10 cellular contexts compared by ENCODE assay signal in the genomic region with DNA sequence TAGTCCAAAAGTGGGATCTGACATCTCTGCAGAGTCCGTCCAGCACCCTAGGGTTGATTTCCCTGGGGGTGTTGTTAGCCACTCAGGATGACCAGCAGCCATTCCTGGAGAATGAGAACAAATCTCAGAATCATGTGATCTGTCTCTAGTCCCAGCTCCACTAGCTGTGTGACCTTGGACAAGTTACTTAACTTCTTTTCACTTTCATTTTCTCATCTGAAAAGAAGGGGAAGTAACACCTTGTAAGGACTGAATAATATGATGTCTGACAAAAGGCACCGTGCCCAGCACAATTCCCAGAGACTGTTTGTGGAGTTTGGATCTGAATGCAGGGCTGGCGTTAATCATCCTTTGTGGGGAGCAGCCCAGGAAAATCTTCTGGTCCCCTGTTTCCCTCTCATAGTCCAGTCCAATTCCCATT. TPM values are rescaled to one million over a fixed set of nuclear protein-coding genes. Genes with fewer than 3 reads are reported as not detected.
A peak's percentile ranks its signal among the peaks of the same experiment; 100 is the strongest.
DNase-seq lines count a peak whose midpoint lies in the region; ATAC-seq and TF ChIP-seq lines count a peak whose summit lies in the region.
"Had no signal": no experiment of that assay in that cellular context is flagged by ENCODE, and none has a peak within 500 bp of the region (broad histone marks: within the 10 kb centered on the region; RNA-seq: fewer than 3 reads in every experiment).

No MANE protein-coding gene starts in this region.

- no peak for TF ChIP-seq POLR2A in right lobe of liver (IDR thresholded peaks at IDR 0.05)

- no peak overlapping the region for H3K9ac ChIP-seq in endodermal cell (ENCODE audit: extremely low read depth, low read length, poor library complexity, severe bottlenecking)

- TF ChIP-seq CTCF in right lobe of liver (IDR thresholded peaks at IDR 0.05) (no peak), endodermal cell (conservative IDR thresholded peaks at IDR 0.05) (no peak)

- H3K27ac ChIP-seq in right lobe of liver (no peak overlapping the region), endodermal cell (ENCODE audit: low read depth, low read length) (no peak overlapping the region)
- H3K27ac ChIP-seq: uterus had no signal

- H3K4me1 ChIP-seq in right lobe of liver (no peaks in the 10 kb centered on the region), endodermal cell (ENCODE audit: control insufficient read depth, insufficient read depth, low read length) (no peaks in the 10 kb centered on the region)
- H3K4me1 ChIP-seq: uterus had no signal

- H3K4me3 ChIP-seq in right lobe of liver (no peak overlapping the region), endodermal cell (ENCODE audit: low read length) (no peak overlapping the region)
- H3K4me3 ChIP-seq: uterus had no signal

- no peaks in the 10 kb centered on the region for H3K36me3 ChIP-seq in right lobe of liver
- H3K36me3 ChIP-seq in endodermal cell (ENCODE audit: control insufficient read depth, insufficient read depth, low read length), result no peaks in the 10 kb centered on the region
- H3K36me3 ChIP-seq: uterus had no signal

- ATAC-seq in GM18511 (IDR thresholded peaks at IDR 0.05; ENCODE audit: unreplicated experiment), result peak; percentile 87
- ATAC-seq in GM21619 (IDR thresholded peaks at IDR 0.05; ENCODE audit: unreplicated experiment), result peak; percentile 85
- ATAC-seq in HG03565 (IDR thresholded peaks at IDR 0.05; ENCODE audit: unreplicated experiment), result peak; percentile 87
- peak in 3 of 4 donors; percentile 24 to 49 (median 44) for ATAC-seq in right lobe of liver
- no peak for ATAC-seq in T-helper 17 cell

- 59% methylated on average over 3 of the region's 3 CpGs for WGBS in right lobe of liver (ENCODE audit: insufficient coverage, low coverage, low lambda C conversion rate, missing lambda C conversion rate)
- WGBS in endodermal cell (ENCODE audit: insufficient coverage in 1 of 2, insufficient read length in 1 of 2), 2 experiments, result 82 to 93% methylated on average over 3 of the region's 3 CpGs

- H3K4me1 Mint-ChIP-seq in T-helper 17 cell (peaks cover 4% of the 10 kb centered on the region), endodermal cell (peaks cover 4% of the 10 kb centered on the region)

- H3K27ac Mint-ChIP-seq in T-helper 17 cell, result no peak overlapping the region
- no peak overlapping the region for H3K27ac Mint-ChIP-seq in endodermal cell

- H3K36me3 Mint-ChIP-seq in T-helper 17 cell (ENCODE audit: low read depth), result no peaks in the 10 kb centered on the region
- H3K36me3 Mint-ChIP-seq in endodermal cell (ENCODE audit: low read depth), result no peaks in the 10 kb centered on the region

- H3K4me3 Mint-ChIP-seq in T-helper 17 cell, result no peak overlapping the region
- no peak overlapping the region for H3K4me3 Mint-ChIP-seq in endodermal cell

- DNase-seq in right lobe of liver (no peak), cortex of kidney (lab: John Stamatoyannopoulos, UW) (no peak), posterior vena cava (ENCODE audit: low spot score) (no peak), T-helper 17 cell (no peak), endodermal cell (no peak)
- DNase-seq: NCI-H524, uterus had no signal

- H3K27me3 Mint-ChIP-seq in T-helper 17 cell, result no peaks in the 10 kb centered on the region
- no peaks in the 10 kb centered on the region for H3K27me3 Mint-ChIP-seq in endodermal cell (ENCODE audit: insufficient read depth)

- no peaks in the 10 kb centered on the region for H3K27me3 ChIP-seq in right lobe of liver
- H3K27me3 ChIP-seq in endodermal cell (ENCODE audit: control insufficient read depth, insufficient read depth, low read length, poor library complexity, severe bottlenecking), result no peaks in the 10 kb centered on the region
- H3K27me3 ChIP-seq: uterus had no signal

- intact Hi-C loops in right lobe of liver (cut with DNase I), result loop anchor here in 1 of 2 donors (10.0 kb wide), 1 partner anchor 246 kb away; no protein-coding TSS in a partner anchor
- intact Hi-C loops in posterior vena cava (cut with DNase I), result no loop called here

- H3K9me3 Mint-ChIP-seq in endodermal cell, result no peaks in the 10 kb centered on the region

- H3K9me3 ChIP-seq in right lobe of liver, result no peaks in the 10 kb centered on the region
- H3K9me3 ChIP-seq in T-helper 17 cell (ENCODE audit: control insufficient read depth, low read length, poor library complexity, severe bottlenecking), result no peaks in the 10 kb centered on the region
- no peaks in the 10 kb centered on the region for H3K9me3 ChIP-seq in endodermal cell (ENCODE audit: control insufficient read depth, low read length)
- H3K9me3 ChIP-seq: uterus had no signal

RNA-seq across cellular contexts. Expression of a gene that starts 44.2 kb away (rescaled TPM):
- total RNA-seq in right lobe of liver (1 to 10 TPM; 2.2 to 5.2 (median 2.9) TPM), posterior vena cava (10 to 100 TPM; 61.7 to 76.1 TPM), T-helper 17 cell (10 to 100 TPM; 25.1 to 91.0 TPM), endodermal cell (10 to 100 TPM; 11.2 to 12.1 TPM)
- 11.9 TPM for polyA plus RNA-seq in endodermal cell (2013, experiment 1 of 2)
- 10.0 TPM for polyA plus RNA-seq in endodermal cell (2013, experiment 2 of 2)
